10 cellular contexts compared by ENCODE assay signal in the genomic region with DNA sequence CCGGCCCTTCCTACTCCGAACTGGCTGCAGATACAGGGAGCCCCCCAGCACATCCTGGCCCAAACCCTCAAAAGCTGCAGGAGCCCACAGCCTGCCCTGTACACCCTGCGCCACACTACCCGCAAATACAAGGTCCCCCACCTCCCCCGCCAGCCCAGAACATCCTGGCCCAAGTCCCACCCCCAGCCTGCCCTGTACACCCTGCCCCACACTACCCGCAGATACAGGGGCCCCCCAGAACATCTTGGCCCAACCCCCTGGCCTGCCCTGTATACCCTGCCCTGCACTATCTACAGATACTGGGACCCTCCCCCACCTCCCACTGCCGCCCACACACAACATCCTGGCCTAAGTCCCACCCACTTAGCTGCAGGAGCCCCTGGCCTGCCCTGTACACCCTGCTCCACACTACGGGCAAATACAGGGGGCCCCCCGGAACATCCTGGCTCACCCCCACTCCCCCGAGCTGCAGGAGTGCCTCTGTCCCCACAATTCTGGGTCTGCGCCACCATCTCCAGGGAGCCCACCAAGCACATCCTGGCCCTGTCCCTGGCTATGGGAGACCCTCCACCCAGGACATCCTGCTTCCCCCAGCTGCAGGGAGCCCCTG. TPM values are rescaled to one million over a fixed set of nuclear protein-coding genes. Genes with fewer than 3 reads are reported as not detected.
A peak's percentile ranks its signal among the peaks of the same experiment; 100 is the strongest.
DNase-seq lines count a peak whose midpoint lies in the region; ATAC-seq and TF ChIP-seq lines count a peak whose summit lies in the region.
"Had no signal": no experiment of that assay in that cellular context is flagged by ENCODE, and none has a peak within 500 bp of the region (broad histone marks: within the 10 kb centered on the region; RNA-seq: fewer than 3 reads in every experiment).

No MANE protein-coding gene starts in this region.

- peak overlapping the region; percentile 95 for H2AK5ac ChIP-seq in trophoblast cell (ENCODE audit: low read length)

- H4K91ac ChIP-seq in trophoblast cell (ENCODE audit: low read depth, low read length): peak overlapping the region; percentile 95

- H3K4me1 ChIP-seq in right atrium auricular region (peaks cover 0 to 6% of the 10 kb centered on the region in 2 donors), trophoblast cell (ENCODE audit: control insufficient read depth in 1 of 2, insufficient read depth in 2 of 2, low read length in 2 of 2) (peaks cover 55 to 57% of the 10 kb centered on the region in 2 experiments)

- DNase-seq in D341Med (ENCODE audit: low spot score): peak; percentile 19
- no peak for DNase-seq in RWPE1 (ENCODE audit: low spot score)
- peak; percentile 36 for DNase-seq in right atrium auricular region (ENCODE audit: low spot score)
- DNase-seq in trophoblast cell: no peak
- DNase-seq in NOMO-1 treated with dmso at 0.1 percent for 144 hours (lab: John Stamatoyannopoulos, UW; ENCODE audit: unreplicated experiment): no peak
- DNase-seq in cerebellum (ENCODE audit: low spot score): no peak
- no peak for DNase-seq in NCI-H2227 treated with DMSO at 0.1 percent for 48 hours (lab: John Stamatoyannopoulos, UW)
- DNase-seq: activated CD4-positive, alpha-beta T cell treated with anti-CD3 and anti-CD28 coated beads, Interleukin-2, amount 10 ng/mL, durations not matched to agents 7 days and 5 days; cerebellar nuclear complex had no signal

- H3K4me2 ChIP-seq in trophoblast cell (ENCODE audit: low read length): peak overlapping the region; percentile 45

- H3K18ac ChIP-seq in trophoblast cell (ENCODE audit: low read length): peak overlapping the region; percentile 90

- WGBS in trophoblast cell (ENCODE audit: extremely low coverage, insufficient coverage, insufficient read length): no CpG with 5 or more reads among the region's 11 CpGs

- peak overlapping the region; percentile 92 for H2BK5ac ChIP-seq in trophoblast cell (ENCODE audit: low read depth, low read length, poor library complexity)

- H3K9ac ChIP-seq in trophoblast cell (ENCODE audit: low read length): no peak overlapping the region

- peak overlapping the region; percentile 19 for H2AFZ ChIP-seq in trophoblast cell (ENCODE audit: insufficient read depth, low read length, poor library complexity)

- H3K14ac ChIP-seq in trophoblast cell (ENCODE audit: low read length): peak overlapping the region; percentile 88

- H3K27me3 ChIP-seq in right atrium auricular region (no peaks in the 10 kb centered on the region), trophoblast cell (ENCODE audit: insufficient read depth, low read length) (no peaks in the 10 kb centered on the region)

- no peak for TF ChIP-seq CTCF in RWPE1 (conservative IDR thresholded peaks at IDR 0.05; ENCODE audit: low read depth)
- TF ChIP-seq CTCF in right atrium auricular region (IDR thresholded peaks at IDR 0.05): no peak

- H3K27ac ChIP-seq in RWPE1 (peak overlapping the region; percentile 76), right atrium auricular region (no peak overlapping the region), trophoblast cell (ENCODE audit: low read depth, low read length) (peak overlapping the region; percentile 96)

- H2BK120ac ChIP-seq in trophoblast cell (ENCODE audit: insufficient read depth, low read length, poor library complexity): peak overlapping the region; percentile 82

- H4K12ac ChIP-seq in trophoblast cell (ENCODE audit: low read depth, low read length): peak overlapping the region; percentile 5

- H3K36me3 ChIP-seq in right atrium auricular region (peaks cover 15% of the 10 kb centered on the region), trophoblast cell (ENCODE audit: control insufficient read depth in 1 of 2, insufficient read depth in 2 of 2, low read length in 2 of 2) (peaks cover 47 to 58% of the 10 kb centered on the region in 2 experiments)

- H3K79me1 ChIP-seq in trophoblast cell (ENCODE audit: low read length): peaks cover 33% of the 10 kb centered on the region

- H4K8ac ChIP-seq in trophoblast cell (ENCODE audit: low read depth, low read length): peak overlapping the region; percentile 78

- CTCF ChIA-PET in RWPE1 (lab: Yijun Ruan, JAX): no interaction called here

- H3K4ac ChIP-seq in trophoblast cell (ENCODE audit: low read depth, low read length): peak overlapping the region; percentile 75

- ATAC-seq in HG02588 (IDR thresholded peaks at IDR 0.05; ENCODE audit: unreplicated experiment): no peak

- no peak overlapping the region for H3K23ac ChIP-seq in trophoblast cell (ENCODE audit: low read length)

- peak overlapping the region; percentile 75 for H2BK12ac ChIP-seq in trophoblast cell (ENCODE audit: low read length)

- POLR2A ChIA-PET in RWPE1 (lab: Yijun Ruan, JAX; ENCODE audit: low non-redundant PET): no interaction called here

- peaks cover 53% of the 10 kb centered on the region for H3K79me2 ChIP-seq in trophoblast cell (ENCODE audit: control insufficient read depth, insufficient read depth, low read length, poor library complexity)

- H3K4me3 ChIP-seq in right atrium auricular region (no peak overlapping the region), trophoblast cell (ENCODE audit: low read depth, low read length) (no peak overlapping the region)

- no peaks in the 10 kb centered on the region for H3K9me3 ChIP-seq in right atrium auricular region
- H3K9me3 ChIP-seq in trophoblast cell (ENCODE audit: insufficient read depth, low read depth, low read length): no peaks in the 10 kb centered on the region

RNA-seq across cellular contexts. Expression of gene LPCAT1, which starts 8.3 kb away (rescaled TPM):
- total RNA-seq in right atrium auricular region (10 to 100 TPM; 13.2 to 18.1 TPM), cerebellum (82.4 TPM)
- 199 and 206 TPM in 2 replicates for polyA plus RNA-seq in trophoblast cell (2013)

Comparison
In these comparisons a context has a peak if more than half of its experiments do, and no peak if none do; other contexts are left out.
1. DNase-seq: peak in D341Med (single experiment) and right atrium auricular region (single experiment); none in RWPE1 (single experiment), trophoblast cell (0 of 2), NOMO-1 treated with dmso at 0.1 percent for 144 hours (single experiment), cerebellum (single experiment) and NCI-H2227 treated with DMSO at 0.1 percent for 48 hours (single experiment).
2. H3K27ac ChIP-seq: peak in RWPE1 (single experiment) and trophoblast cell (single experiment); none in right atrium auricular region (0 of 2).